9 cellular contexts compared by ENCODE assay signal in the genomic region with DNA sequence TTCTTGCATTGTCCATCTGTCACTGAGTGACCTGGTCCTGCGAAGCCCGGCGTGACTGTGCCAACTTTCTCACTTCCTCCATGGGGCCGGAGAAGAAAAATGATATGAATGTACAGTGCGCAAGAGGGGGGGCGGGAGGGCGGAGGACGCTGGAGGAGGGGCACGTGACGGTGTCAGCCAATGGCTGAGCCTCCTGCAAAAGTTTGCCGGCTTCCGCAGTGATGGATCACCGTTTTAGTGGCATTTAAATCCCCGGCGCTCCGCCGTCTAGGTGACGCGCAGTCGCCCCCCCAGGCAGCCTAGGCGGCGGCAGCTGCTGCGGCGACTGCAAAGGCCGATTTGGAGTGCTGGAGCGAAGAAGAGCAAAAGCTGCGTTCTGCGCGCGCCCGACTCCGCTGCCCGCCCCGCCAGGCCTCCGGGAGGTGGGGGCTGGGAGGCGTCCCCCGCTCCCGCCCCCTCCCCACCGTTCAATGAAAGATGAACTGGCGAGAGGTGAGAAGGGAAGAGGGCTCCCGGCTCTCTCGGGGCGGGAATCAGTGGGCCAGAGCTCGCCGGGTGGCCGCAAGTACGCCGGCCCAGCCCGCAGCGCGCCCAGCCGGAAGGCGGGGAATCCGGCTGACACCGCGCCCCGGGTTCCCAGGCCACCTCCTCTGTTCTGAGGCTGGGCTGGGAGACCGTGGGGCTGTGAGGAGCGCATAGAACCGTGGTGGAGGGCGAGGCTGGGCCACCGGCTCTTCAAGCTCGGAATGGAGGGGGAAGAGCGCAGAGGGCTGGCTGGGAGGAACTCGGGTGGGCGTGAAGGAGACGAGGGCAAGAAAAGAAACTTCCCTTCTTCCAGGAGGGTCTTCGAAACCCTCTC. TPM values are rescaled to one million over a fixed set of nuclear protein-coding genes. Genes with fewer than 3 reads are reported as not detected.
DNase-seq lines count a peak whose midpoint lies in the region; ATAC-seq and TF ChIP-seq lines count a peak whose summit lies in the region.
"Had no signal": no experiment of that assay in that cellular context is flagged by ENCODE, and none has a peak within 500 bp of the region (broad histone marks: within the 10 kb centered on the region; RNA-seq: fewer than 3 reads in every experiment).

A gene (minus strand): TSS at position 104 of the 859 bp plus-strand sequence. CDS start 88 bp downstream, at position 16.

- TF ChIP-seq RAD21 in SK-N-SH (IDR thresholded peaks at IDR 0.05; ENCODE audit: low read length), result no peak

- 4% methylated on average over 56 of the region's 68 CpGs for WGBS in SK-N-SH (ENCODE audit: low lambda C conversion rate)

- H3F3A ChIP-seq in SK-N-SH (replicated peaks; ENCODE audit: insufficient read depth), result no peaks in the 10 kb centered on the region

- H3K4me3 ChIP-seq in SK-N-SH (ENCODE audit: low read depth in 2 of 2, low read length in 1 of 2) (peak within 1 kb of the TSS in 1 of 2 experiments; percentile 24; a peak in 2 of 4 replicates), WERI-Rb-1 (ENCODE audit: low read depth, low read length) (peak within 1 kb of the TSS; percentile 80), cardiac fibroblast (replicated peaks in 1 of 2; ENCODE audit: low read depth in 2 of 2, low read length in 2 of 2) (peak within 1 kb of the TSS; percentile 40 to 44), left lung (peak within 1 kb of the TSS; percentile 59 to 88)
- H3K4me3 ChIP-seq: BLaER1 treated with 17β-estradiol and CSF1 and Interleukin-3, amounts not matched to agents 10 nM and 100 nM had no signal

- H3K27ac ChIP-seq in SK-N-SH (ENCODE audit: low read depth in 2 of 2, low read length in 1 of 2) (no peak within 1 kb of the TSS), WERI-Rb-1 (peak within 1 kb of the TSS; percentile 78), left lung (peak within 1 kb of the TSS; percentile 88 to 90)
- H3K27ac ChIP-seq: BLaER1 treated with 17β-estradiol and CSF1 and Interleukin-3, amounts not matched to agents 10 nM and 100 nM had no signal

- H3K9ac ChIP-seq in SK-N-SH, result no peak within 1 kb of the TSS
- H3K9ac ChIP-seq: BLaER1 treated with 17β-estradiol and CSF1 and Interleukin-3, amounts not matched to agents 10 nM and 100 nM had no signal

- H3K4me1 ChIP-seq in SK-N-SH (ENCODE audit: control insufficient read depth in 1 of 2, insufficient read depth in 2 of 2, low read depth in 1 of 2, low read length in 1 of 2), result no peaks in the 10 kb centered on the region; a peak in 1 of 4 replicates
- peaks cover 4 to 37% of the 10 kb centered on the region in 2 donors for H3K4me1 ChIP-seq in left lung

- TF ChIP-seq CTCF in SK-N-SH (IDR thresholded peaks at IDR 0.05), result no peak
- TF ChIP-seq CTCF in WERI-Rb-1 (IDR thresholded peaks at IDR 0.05; ENCODE audit: low read depth, low read length), result no peak
- no peak for TF ChIP-seq CTCF in cardiac fibroblast (IDR thresholded peaks at IDR 0.05; ENCODE audit: low read depth, low read length)
- TF ChIP-seq CTCF in left lung (IDR thresholded peaks at IDR 0.05), result no peak

- H4K20me1 ChIP-seq in SK-N-SH (ENCODE audit: insufficient read depth), result no peaks in the 10 kb centered on the region
- H4K20me1 ChIP-seq: BLaER1 treated with 17β-estradiol and CSF1 and Interleukin-3, amounts not matched to agents 10 nM and 100 nM had no signal

- H3K9me3 ChIP-seq in SK-N-SH (no peaks in the 10 kb centered on the region), WERI-Rb-1 (ENCODE audit: severe bottlenecking) (no peaks in the 10 kb centered on the region), left lung (no peaks in the 10 kb centered on the region)

- no peak within 1 kb of the TSS for H2AFZ ChIP-seq in SK-N-SH (ENCODE audit: low read depth)

- CTCF ChIA-PET in SK-N-SH (lab: Yijun Ruan, JAX), result interaction anchor here (1.0 to 2.0 kb wide), 4 partner anchors 8 to 36 kb away, joined by 3 to 4 read pairs (median 3); no protein-coding TSS in a partner anchor

- POLR2A ChIA-PET in SK-N-SH (lab: Yijun Ruan, JAX), result no interaction called here

- H3K27me3 ChIP-seq in SK-N-SH (ENCODE audit: insufficient read depth) (peaks cover 97% of the 10 kb centered on the region), WERI-Rb-1 (ENCODE audit: insufficient read depth, low read depth, severe bottlenecking) (peaks cover 71% of the 10 kb centered on the region), left lung (peaks cover 13 to 100% of the 10 kb centered on the region in 2 donors)

- intact Hi-C loops in left lung (cut with DNase I), result loop anchor here in 1 of 2 donors (5.0 kb wide), 2 partner anchors 46 to 239 kb away; a partner anchor contains a TSS

- ATAC-seq in SK-N-SH treated with all-trans-retinoic acid at 6 μM for 48 hours (no peak), HG03025 (IDR thresholded peaks at IDR 0.05; ENCODE audit: low FRiP score, unreplicated experiment) (peak; percentile 79), left lung (peak; percentile 81)

- H3K9me2 ChIP-seq in SK-N-SH, result no peaks in the 10 kb centered on the region

- no peak for TF ChIP-seq EP300 in SK-N-SH (IDR thresholded peaks at IDR 0.05; ENCODE audit: borderline replicate concordance in 1 of 2, low read depth in 1 of 2, low read length in 1 of 2)

- H3K79me2 ChIP-seq in SK-N-SH (ENCODE audit: insufficient read depth), result no peaks in the 10 kb centered on the region

- peak within 1 kb of the TSS; percentile 42 for H3K4me2 ChIP-seq in SK-N-SH
- H3K4me2 ChIP-seq: BLaER1 treated with 17β-estradiol and CSF1 and Interleukin-3, amounts not matched to agents 10 nM and 100 nM had no signal

- H3K36me3 ChIP-seq in SK-N-SH (replicated peaks in 1 of 2; ENCODE audit: control insufficient read depth in 1 of 2, insufficient read depth in 2 of 2, low read length in 1 of 2), result no peaks in the 10 kb centered on the region
- peaks cover 9% of the 10 kb centered on the region; the same call in 1 of the 2 replicates for H3K36me3 ChIP-seq in WERI-Rb-1
- H3K36me3 ChIP-seq in left lung, result peaks cover 0 to 6% of the 10 kb centered on the region in 2 donors
- H3K36me3 ChIP-seq: BLaER1 treated with 17β-estradiol and CSF1 and Interleukin-3, amounts not matched to agents 10 nM and 100 nM had no signal

- DNase-seq in SK-N-SH (no peak), NCI-H2081 (lab: John Stamatoyannopoulos, UW) (peak; percentile 93 to 95), WERI-Rb-1 (peak; percentile 89), cardiac fibroblast (ENCODE audit: low read depth in 2 of 2) (peak; percentile 47 to 67), left lung (peak; percentile 86 to 90)
- peak; percentile 63 to 75 for DNase-seq in stimulated activated CD4-positive, alpha-beta T cell treated with anti-CD3 and anti-CD28 coated beads, Interleukin-4, amount 100 ng/mL, for 4 hours

TF ChIP-seq in SK-N-SH, 30 proteins besides CTCF, POLR2A, EP300 and RAD21:
- TF ChIP-seq TEAD4 (IDR thresholded peaks at IDR 0.05; ENCODE audit: borderline replicate concordance, insufficient read depth) (no peak), EZH2phosphoT487 (IDR thresholded peaks at IDR 0.05; ENCODE audit: borderline replicate concordance, low read depth) (peak; percentile 39; the same call in 1 of the 2 replicates)
- TF ChIP-seq, protein P1, sequence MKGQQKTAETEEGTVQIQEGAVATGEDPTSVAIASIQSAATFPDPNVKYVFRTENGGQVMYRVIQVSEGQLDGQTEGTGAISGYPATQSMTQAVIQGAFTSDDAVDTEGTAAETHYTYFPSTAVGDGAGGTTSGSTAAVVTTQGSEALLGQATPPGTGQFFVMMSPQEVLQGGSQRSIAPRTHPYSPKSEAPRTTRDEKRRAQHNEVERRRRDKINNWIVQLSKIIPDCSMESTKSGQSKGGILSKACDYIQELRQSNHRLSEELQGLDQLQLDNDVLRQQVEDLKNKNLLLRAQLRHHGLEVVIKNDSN (IDR thresholded peaks at IDR 0.05; ENCODE audit: borderline replicate concordance, low read depth), result peak; percentile 77

TF ChIP-seq in SK-N-SH treated with all-trans-retinoic acid at 6 μM for 48 hours, 23 proteins besides CTCF, POLR2A, EP300 and RAD21 (continues in another document):
- TF ChIP-seq TOX (CRISPR knock-in tag; IDR thresholded peaks at IDR 0.05; ENCODE audit: borderline replicate concordance) (no peak), CSDC2 (CRISPR knock-in tag; IDR thresholded peaks at IDR 0.05) (no peak), ZFP30 (CRISPR knock-in tag; IDR thresholded peaks at IDR 0.05) (no peak), ISL1 (CRISPR knock-in tag; IDR thresholded peaks at IDR 0.05) (no peak), GLIS3 (CRISPR knock-in tag; IDR thresholded peaks at IDR 0.05) (no peak)
- TF ChIP-seq, protein P2, sequence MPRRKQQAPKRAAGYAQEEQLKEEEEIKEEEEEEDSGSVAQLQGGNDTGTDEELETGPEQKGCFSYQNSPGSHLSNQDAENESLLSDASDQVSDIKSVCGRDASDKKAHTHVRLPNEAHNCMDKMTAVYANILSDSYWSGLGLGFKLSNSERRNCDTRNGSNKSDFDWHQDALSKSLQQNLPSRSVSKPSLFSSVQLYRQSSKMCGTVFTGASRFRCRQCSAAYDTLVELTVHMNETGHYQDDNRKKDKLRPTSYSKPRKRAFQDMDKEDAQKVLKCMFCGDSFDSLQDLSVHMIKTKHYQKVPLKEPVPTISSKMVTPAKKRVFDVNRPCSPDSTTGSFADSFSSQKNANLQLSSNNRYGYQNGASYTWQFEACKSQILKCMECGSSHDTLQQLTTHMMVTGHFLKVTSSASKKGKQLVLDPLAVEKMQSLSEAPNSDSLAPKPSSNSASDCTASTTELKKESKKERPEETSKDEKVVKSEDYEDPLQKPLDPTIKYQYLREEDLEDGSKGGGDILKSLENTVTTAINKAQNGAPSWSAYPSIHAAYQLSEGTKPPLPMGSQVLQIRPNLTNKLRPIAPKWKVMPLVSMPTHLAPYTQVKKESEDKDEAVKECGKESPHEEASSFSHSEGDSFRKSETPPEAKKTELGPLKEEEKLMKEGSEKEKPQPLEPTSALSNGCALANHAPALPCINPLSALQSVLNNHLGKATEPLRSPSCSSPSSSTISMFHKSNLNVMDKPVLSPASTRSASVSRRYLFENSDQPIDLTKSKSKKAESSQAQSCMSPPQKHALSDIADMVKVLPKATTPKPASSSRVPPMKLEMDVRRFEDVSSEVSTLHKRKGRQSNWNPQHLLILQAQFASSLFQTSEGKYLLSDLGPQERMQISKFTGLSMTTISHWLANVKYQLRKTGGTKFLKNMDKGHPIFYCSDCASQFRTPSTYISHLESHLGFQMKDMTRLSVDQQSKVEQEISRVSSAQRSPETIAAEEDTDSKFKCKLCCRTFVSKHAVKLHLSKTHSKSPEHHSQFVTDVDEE (CRISPR knock-in tag; IDR thresholded peaks at IDR 0.05), result no peak

RNA-seq across cellular contexts. Expression of the gene that starts here (rescaled TPM):
- polyA plus RNA-seq in SK-N-SH (2012; rRNA removed), result not detected in 2 replicates
- not detected in 2 replicates for polyA plus RNA-seq in SK-N-SH (2012; cell fraction: cytosol; rRNA removed)
- polyA plus RNA-seq in SK-N-SH (2012; cell fraction: nucleus; rRNA removed), result not detected in 2 replicates
- total RNA-seq in left lung, result under 1 TPM; 0.50 to 0.60 TPM

Comparison
In these comparisons a context has a peak if more than half of its experiments do, and no peak if none do; other contexts are left out.
1. Peak in DNase-seq, ATAC-seq, H3K4me3 ChIP-seq and H3K27ac ChIP-seq in left lung; RNA of the gene not detected or under 1 TPM.